In genomic region chr4:1027916-1028240, GRCh38 we compare ENCODE assay signal across 1 cellular context.
TF ChIP-seq lines count a peak whose summit lies in the region.

No MANE protein-coding gene starts in this region.

TF ChIP-seq in H1, 55 proteins besides CTCF, POLR2A, EP300 and RAD21:
- TF ChIP-seq HDAC6 (IDR thresholded peaks at IDR 0.05; ENCODE audit: low read depth, low read length) (no peak), POU5F1 (IDR thresholded peaks at IDR 0.05; ENCODE audit: low read depth, low read length) (no peak), EZH2 (IDR thresholded peaks at IDR 0.05; ENCODE audit: low read depth, low read length, severe bottlenecking) (no peak), CHD2 (IDR thresholded peaks at IDR 0.05; ENCODE audit: low read length) (no peak), SUZ12 (IDR thresholded peaks at IDR 0.05; ENCODE audit: low read length) (no peak), CHD7 (IDR thresholded peaks at IDR 0.05; ENCODE audit: insufficient replicate concordance, low read length) (no peak), CEBPB (IDR thresholded peaks at IDR 0.05; ENCODE audit: low read depth, low read length) (no peak), TAF7 (optimal IDR thresholded peaks at IDR 0.05; ENCODE audit: borderline replicate concordance, low read depth, low read length) (no peak), RXRA (IDR thresholded peaks at IDR 0.05; ENCODE audit: insufficient read depth, low read depth, low read length) (no peak), EGR1 (IDR thresholded peaks at IDR 0.05; ENCODE audit: borderline replicate concordance, low read depth, low read length) (no peak), HDAC2 (IDR thresholded peaks at IDR 0.05; ENCODE audit: borderline replicate concordance in 1 of 2, low read depth in 2 of 2, low read length in 2 of 2) (no peak), TCF12 (IDR thresholded peaks at IDR 0.05; ENCODE audit: low read depth, low read length) (no peak), ASH2L (IDR thresholded peaks at IDR 0.05; ENCODE audit: low read length) (no peak), POLR2AphosphoS5 (IDR thresholded peaks at IDR 0.05; ENCODE audit: low read depth, low read length) (no peak)
